ENCODE assay signal across 22 cellular contexts in genomic region chr1:30716646-30717045, GRCh38. TPM values are rescaled to one million over a fixed set of nuclear protein-coding genes. Genes with fewer than 3 reads are reported as not detected.
DNase-seq lines count a peak whose midpoint lies in the region; ATAC-seq and TF ChIP-seq lines count a peak whose summit lies in the region.
"Had no signal": no experiment of that assay in that cellular context is flagged by ENCODE, and none has a peak within 500 bp of the region (broad histone marks: within the 10 kb centered on the region; RNA-seq: fewer than 3 reads in every experiment).

No MANE protein-coding gene starts in this region.

- no peak for TF ChIP-seq CTCF in dorsolateral prefrontal cortex (IDR thresholded peaks at IDR 0.05 in 54 of 56, conservative IDR thresholded peaks at IDR 0.05 in 2 of 56; ENCODE audit: low read depth in 1 of 56, partially characterized antibody in 56 of 56)
- TF ChIP-seq CTCF in upper lobe of left lung (IDR thresholded peaks at IDR 0.05) = no peak

- no peaks in the 10 kb centered on the region for H3K9me3 ChIP-seq in CD8-positive, alpha-beta memory T cell (ENCODE audit: low read length)
- peaks cover 5 to 6% of the 10 kb centered on the region in 2 donors for H3K9me3 ChIP-seq in neuronal stem cell (replicated peaks in 1 of 2; ENCODE audit: control insufficient read depth in 2 of 2, insufficient read depth in 1 of 2, low read depth in 1 of 2, low read length in 2 of 2)
- no peaks in the 10 kb centered on the region for H3K9me3 ChIP-seq in upper lobe of left lung
- H3K9me3 ChIP-seq: body of pancreas, SK-N-SH, thoracic aorta had no signal

- peak overlapping the region; percentile 67 for H3K14ac ChIP-seq in neuronal stem cell (ENCODE audit: low read length)

- peaks cover 4% of the 10 kb centered on the region for H3K36me3 ChIP-seq in CD8-positive, alpha-beta memory T cell (ENCODE audit: insufficient read depth, low read length)
- no peaks in the 10 kb centered on the region for H3K36me3 ChIP-seq in neuronal stem cell (replicated peaks in 1 of 2; ENCODE audit: control insufficient read depth in 2 of 2, insufficient read depth in 2 of 2, low read length in 2 of 2)
- H3K36me3 ChIP-seq in upper lobe of left lung = no peaks in the 10 kb centered on the region
- H3K36me3 ChIP-seq: right atrium auricular region, thoracic aorta had no signal

- POLR2A ChIA-PET in activated CD4-positive, alpha-beta T cell treated with anti-CD3 and anti-CD28 coated beads, Interleukin-2, amount 10 ng/mL, durations not matched to agents 7 days and 5 days (lab: Charles Lee) = no interaction called here
- POLR2A ChIA-PET in CD8-positive, alpha-beta memory T cell (lab: Charles Lee) = interaction anchor here (0.6 kb wide), 1 partner anchor 1814 kb away, joined by 7 read pairs; no protein-coding TSS in a partner anchor

- intact Hi-C loops in dorsolateral prefrontal cortex (cut with DNase I) = loop anchor here in 1 of 2 donors (5.0 kb wide), 1 partner anchor 196 kb away; no protein-coding TSS in a partner anchor

- H3K27ac Mint-ChIP-seq in activated CD4-positive, alpha-beta T cell treated with anti-CD3 and anti-CD28 coated beads, Interleukin-2, amount 10 ng/mL, durations not matched to agents 7 days and 5 days = peak overlapping the region; percentile 21
- peak overlapping the region in 6 of 8 donors; percentile 61 to 89 (median 86) for H3K27ac Mint-ChIP-seq in CD8-positive, alpha-beta memory T cell
- H3K27ac Mint-ChIP-seq: HFFc6 had no signal

- ATAC-seq in upper lobe of left lung (ENCODE audit: low FRiP score in 2 of 2) = no peak
- ATAC-seq: body of pancreas, left lobe of liver had no signal

- no peaks in the 10 kb centered on the region for H3K27me3 ChIP-seq in CD8-positive, alpha-beta memory T cell (ENCODE audit: insufficient read depth, low read length, poor library complexity, severe bottlenecking)
- H3K27me3 ChIP-seq in dorsolateral prefrontal cortex (no peaks in the 10 kb centered on the region), neuronal stem cell (ENCODE audit: control insufficient read depth in 3 of 3, insufficient read depth in 3 of 3, low read depth in 1 of 3, low read length in 3 of 3) (peaks cover 0 to 4% (median 0%) of the 10 kb centered on the region in 3 experiments), upper lobe of left lung (no peaks in the 10 kb centered on the region)
- H3K27me3 ChIP-seq: body of pancreas, right atrium auricular region had no signal

- H2BK15ac ChIP-seq in neuronal stem cell (ENCODE audit: low read length) = no peak overlapping the region

- H2AFZ ChIP-seq in neuronal stem cell (ENCODE audit: low read length) = no peak overlapping the region

- H3K4me1 ChIP-seq in CD8-positive, alpha-beta memory T cell (ENCODE audit: insufficient read depth, low read length) = peaks cover 14% of the 10 kb centered on the region
- H3K4me1 ChIP-seq in neuronal stem cell (ENCODE audit: control insufficient read depth in 2 of 2, insufficient read depth in 1 of 2, low read depth in 1 of 2, low read length in 2 of 2) = peaks cover 0 to 3% of the 10 kb centered on the region in 2 donors
- peaks cover 7 to 11% (median 8%) of the 10 kb centered on the region in 4 donors for H3K4me1 ChIP-seq in upper lobe of left lung

- no peaks in the 10 kb centered on the region for H3K36me3 Mint-ChIP-seq in activated CD4-positive, alpha-beta T cell treated with anti-CD3 and anti-CD28 coated beads, Interleukin-2, amount 10 ng/mL, durations not matched to agents 7 days and 5 days (ENCODE audit: low read depth)
- peaks cover 0 to 6% (median 5%) of the 10 kb centered on the region in 3 donors for H3K36me3 Mint-ChIP-seq in CD8-positive, alpha-beta memory T cell

- H3K4me1 Mint-ChIP-seq in activated CD4-positive, alpha-beta T cell treated with anti-CD3 and anti-CD28 coated beads, Interleukin-2, amount 10 ng/mL, durations not matched to agents 7 days and 5 days = peaks cover 22% of the 10 kb centered on the region
- H3K4me1 Mint-ChIP-seq in CD8-positive, alpha-beta memory T cell = peaks cover 21 to 33% (median 26%) of the 10 kb centered on the region in 3 donors

- H3K4ac ChIP-seq in neuronal stem cell (ENCODE audit: low read length) = no peak overlapping the region

- no peak overlapping the region for H4K8ac ChIP-seq in neuronal stem cell (ENCODE audit: low read depth, low read length)

- H3K23ac ChIP-seq in neuronal stem cell (ENCODE audit: low read depth, low read length, poor library complexity) = no peak overlapping the region

- peak overlapping the region; percentile 91 for H3K4me3 Mint-ChIP-seq in activated CD4-positive, alpha-beta T cell treated with anti-CD3 and anti-CD28 coated beads, Interleukin-2, amount 10 ng/mL, durations not matched to agents 7 days and 5 days
- H3K4me3 Mint-ChIP-seq in CD8-positive, alpha-beta memory T cell = peak overlapping the region in 3 of 7 donors; percentile 69 to 93 (median 83)
- H3K4me3 Mint-ChIP-seq: HFFc6 had no signal

- no peaks in the 10 kb centered on the region for H3K27me3 Mint-ChIP-seq in activated CD4-positive, alpha-beta T cell treated with anti-CD3 and anti-CD28 coated beads, Interleukin-2, amount 10 ng/mL, durations not matched to agents 7 days and 5 days
- H3K27me3 Mint-ChIP-seq in CD8-positive, alpha-beta memory T cell = peaks cover 5 to 11% of the 10 kb centered on the region in 2 donors

- peaks cover 9% of the 10 kb centered on the region for H3K9me3 Mint-ChIP-seq in activated CD4-positive, alpha-beta T cell treated with anti-CD3 and anti-CD28 coated beads, Interleukin-2, amount 10 ng/mL, durations not matched to agents 7 days and 5 days
- H3K9me3 Mint-ChIP-seq in CD8-positive, alpha-beta memory T cell = peaks cover 0 to 7% (median 4%) of the 10 kb centered on the region in 5 donors

- no peak overlapping the region for H2AK5ac ChIP-seq in neuronal stem cell (ENCODE audit: low read depth, low read length)

- H2BK12ac ChIP-seq in neuronal stem cell (ENCODE audit: low read length) = no peak overlapping the region

- no peak overlapping the region for H4K91ac ChIP-seq in neuronal stem cell (ENCODE audit: low read depth, low read length, poor library complexity)

- TF ChIP-seq POLR2A in upper lobe of left lung (IDR thresholded peaks at IDR 0.05) = no peak

- no peak for DNase-seq in activated CD4-positive, alpha-beta T cell treated with anti-CD3 and anti-CD28 coated beads, Interleukin-2, amount 10 ng/mL, durations not matched to agents 7 days and 5 days
- DNase-seq in activated CD4-positive, alpha-beta T cell treated with anti-CD3 and anti-CD28 coated beads, Interleukin-2, amount 50 U/mL, for 1 hour = no peak
- peak in 1 of 5 donors; percentile 53 for DNase-seq in CD8-positive, alpha-beta memory T cell
- DNase-seq in dorsolateral prefrontal cortex (no peak), neuronal stem cell (ENCODE audit: low spot score) (no peak), upper lobe of left lung (no peak), NCI-H187 (lab: John Stamatoyannopoulos, UW) (no peak), AG08395 (ENCODE audit: low spot score) (no peak)
- DNase-seq: activated CD4-positive, CD25-positive, alpha-beta regulatory T cell treated with anti-CD3 and anti-CD28 coated beads, Interleukin-2, amount 50 U/mL, for 72 hours; body of pancreas; GDM1; HFFc6; Kasumi-1; NCI-H1092; NCI-H510A treated with DMSO at 0.1 percent for 48 hours; RPMI8226; SK-N-SH had no signal

- no peak overlapping the region for H3K4me3 ChIP-seq in CD8-positive, alpha-beta memory T cell (ENCODE audit: low read length)
- no peak overlapping the region for H3K4me3 ChIP-seq in dorsolateral prefrontal cortex
- H3K4me3 ChIP-seq in neuronal stem cell (ENCODE audit: low read length in 2 of 2) = no peak overlapping the region
- H3K4me3 ChIP-seq in upper lobe of left lung = no peak overlapping the region
- H3K4me3 ChIP-seq: body of pancreas, right atrium auricular region, thoracic aorta had no signal

- H3K27ac ChIP-seq in CD8-positive, alpha-beta memory T cell (ENCODE audit: low read depth, low read length) = no peak overlapping the region
- peak overlapping the region in 38 of 59 donors; percentile 86 to 100 (median 95) for H3K27ac ChIP-seq in dorsolateral prefrontal cortex
- H3K27ac ChIP-seq in neuronal stem cell (replicated peaks; ENCODE audit: low read length) = no peak overlapping the region
- H3K27ac ChIP-seq in upper lobe of left lung = no peak overlapping the region
- H3K27ac ChIP-seq: body of pancreas had no signal

- no peak overlapping the region for H3K18ac ChIP-seq in neuronal stem cell (ENCODE audit: low read length)

- no peaks in the 10 kb centered on the region for H3K79me1 ChIP-seq in neuronal stem cell (ENCODE audit: low read depth, low read length)

- no CpG with 5 or more reads among the region's 8 CpGs for WGBS in neuronal stem cell (ENCODE audit: extremely low coverage in 2 of 2, insufficient read length in 2 of 2, insufficient replicate concordance in 1 of 2), 2 donors
- WGBS in upper lobe of left lung, 2 donors = 97 to 100% methylated on average over 6 to 8 of the region's 8 CpGs

- CTCF ChIA-PET in activated CD4-positive, alpha-beta T cell treated with anti-CD3 and anti-CD28 coated beads, Interleukin-2, amount 10 ng/mL, durations not matched to agents 7 days and 5 days (lab: Charles Lee) = interaction anchor here (1.0 to 1.7 kb wide), 4 partner anchors 9 to 85 kb away, joined by 3 to 5 read pairs (median 5); no protein-coding TSS in a partner anchor
- CTCF ChIA-PET in CD8-positive, alpha-beta memory T cell (lab: Charles Lee) = interaction anchor here (1.0 to 19.6 kb wide), 2 partner anchors 66 to 85 kb away, joined by 3 to 525 read pairs; no protein-coding TSS in a partner anchor

- no peak overlapping the region for H3K4me2 ChIP-seq in neuronal stem cell (ENCODE audit: insufficient read depth, low read length, poor library complexity, severe bottlenecking)
- H3K4me2 ChIP-seq: SK-N-SH had no signal

- peak overlapping the region; percentile 27 for H3K9ac ChIP-seq in neuronal stem cell (ENCODE audit: low read depth, low read length, poor library complexity)
- H3K9ac ChIP-seq: SK-N-SH had no signal

- no peak overlapping the region for H2BK120ac ChIP-seq in neuronal stem cell (ENCODE audit: low read depth, low read length)

- H2BK5ac ChIP-seq in neuronal stem cell (ENCODE audit: low read length) = no peak overlapping the region

- no peak for TF ChIP-seq EP300 in upper lobe of left lung (IDR thresholded peaks at IDR 0.05)

RNA-seq across cellular contexts. Expression of gene MATN1, which starts 6.7 kb away (rescaled TPM):
- total RNA-seq in activated CD4-positive, alpha-beta T cell treated with anti-CD3 and anti-CD28 coated beads, Interleukin-2, amount 10 ng/mL, durations not matched to agents 7 days and 5 days = not detected
- total RNA-seq in CD8-positive, alpha-beta memory T cell = under 1 TPM; 0.59 to 0.91 TPM
- not detected for polyA plus RNA-seq in CD8-positive, alpha-beta memory T cell
- total RNA-seq in dorsolateral prefrontal cortex = 1 to 10 TPM in 16 of 120 experiments, under 1 TPM in 94, not detected in 10; 0.11 to 2.4 (median 0.50) TPM
- 0.04 TPM for polyA plus RNA-seq in neuronal stem cell (2013, experiment 1 of 2)
- 0.01 TPM for polyA plus RNA-seq in neuronal stem cell (2013, experiment 2 of 2)
- total RNA-seq in upper lobe of left lung = under 1 TPM in 1 of 6 donors, not detected in 5; 0.15 TPM
- total RNA-seq: A673, left lobe of liver, right atrium auricular region had no signal

RNA-seq across cellular contexts. Expression of gene LAPTM5, which starts 40.9 kb away (rescaled TPM):
- total RNA-seq in activated CD4-positive, alpha-beta T cell treated with anti-CD3 and anti-CD28 coated beads, Interleukin-2, amount 10 ng/mL, durations not matched to agents 7 days and 5 days = 100 to 1,000 TPM; 481 to 584 TPM
- 100 to 1,000 TPM; 204 to 206 TPM for total RNA-seq in CD8-positive, alpha-beta memory T cell
- polyA plus RNA-seq in CD8-positive, alpha-beta memory T cell = 589 TPM
- total RNA-seq in dorsolateral prefrontal cortex (100 to 1,000 TPM in 2 of 120 experiments, 10 to 100 TPM in 116, 1 to 10 TPM in 2; 8.8 to 116 (median 32.9) TPM), upper lobe of left lung (100 to 1,000 TPM; 148 to 624 (median 225) TPM)
- polyA plus RNA-seq in neuronal stem cell (2013, experiment 1 of 2) = 0.15 TPM
- 0.10 TPM for polyA plus RNA-seq in neuronal stem cell (2013, experiment 2 of 2)
- total RNA-seq: A673, mesothelial cell of epicardium had no signal

Comparison
In these comparisons a context has a peak if more than half of its experiments do, and no peak if none do; other contexts are left out.
1. H3K27ac ChIP-seq: peak in dorsolateral prefrontal cortex (38 of 59); none in CD8-positive, alpha-beta memory T cell (single experiment), neuronal stem cell (single experiment) and upper lobe of left lung (0 of 4).